ENCODE assay signal across 1 cellular context in genomic region chr14:74402264-74403251, GRCh38.
TF ChIP-seq lines count a peak whose summit lies in the region.

No MANE protein-coding gene starts in this region.

TF ChIP-seq in GM23338, 12 proteins besides CTCF, POLR2A, EP300 and RAD21 (continued from another document):
- TF ChIP-seq, protein P1, sequence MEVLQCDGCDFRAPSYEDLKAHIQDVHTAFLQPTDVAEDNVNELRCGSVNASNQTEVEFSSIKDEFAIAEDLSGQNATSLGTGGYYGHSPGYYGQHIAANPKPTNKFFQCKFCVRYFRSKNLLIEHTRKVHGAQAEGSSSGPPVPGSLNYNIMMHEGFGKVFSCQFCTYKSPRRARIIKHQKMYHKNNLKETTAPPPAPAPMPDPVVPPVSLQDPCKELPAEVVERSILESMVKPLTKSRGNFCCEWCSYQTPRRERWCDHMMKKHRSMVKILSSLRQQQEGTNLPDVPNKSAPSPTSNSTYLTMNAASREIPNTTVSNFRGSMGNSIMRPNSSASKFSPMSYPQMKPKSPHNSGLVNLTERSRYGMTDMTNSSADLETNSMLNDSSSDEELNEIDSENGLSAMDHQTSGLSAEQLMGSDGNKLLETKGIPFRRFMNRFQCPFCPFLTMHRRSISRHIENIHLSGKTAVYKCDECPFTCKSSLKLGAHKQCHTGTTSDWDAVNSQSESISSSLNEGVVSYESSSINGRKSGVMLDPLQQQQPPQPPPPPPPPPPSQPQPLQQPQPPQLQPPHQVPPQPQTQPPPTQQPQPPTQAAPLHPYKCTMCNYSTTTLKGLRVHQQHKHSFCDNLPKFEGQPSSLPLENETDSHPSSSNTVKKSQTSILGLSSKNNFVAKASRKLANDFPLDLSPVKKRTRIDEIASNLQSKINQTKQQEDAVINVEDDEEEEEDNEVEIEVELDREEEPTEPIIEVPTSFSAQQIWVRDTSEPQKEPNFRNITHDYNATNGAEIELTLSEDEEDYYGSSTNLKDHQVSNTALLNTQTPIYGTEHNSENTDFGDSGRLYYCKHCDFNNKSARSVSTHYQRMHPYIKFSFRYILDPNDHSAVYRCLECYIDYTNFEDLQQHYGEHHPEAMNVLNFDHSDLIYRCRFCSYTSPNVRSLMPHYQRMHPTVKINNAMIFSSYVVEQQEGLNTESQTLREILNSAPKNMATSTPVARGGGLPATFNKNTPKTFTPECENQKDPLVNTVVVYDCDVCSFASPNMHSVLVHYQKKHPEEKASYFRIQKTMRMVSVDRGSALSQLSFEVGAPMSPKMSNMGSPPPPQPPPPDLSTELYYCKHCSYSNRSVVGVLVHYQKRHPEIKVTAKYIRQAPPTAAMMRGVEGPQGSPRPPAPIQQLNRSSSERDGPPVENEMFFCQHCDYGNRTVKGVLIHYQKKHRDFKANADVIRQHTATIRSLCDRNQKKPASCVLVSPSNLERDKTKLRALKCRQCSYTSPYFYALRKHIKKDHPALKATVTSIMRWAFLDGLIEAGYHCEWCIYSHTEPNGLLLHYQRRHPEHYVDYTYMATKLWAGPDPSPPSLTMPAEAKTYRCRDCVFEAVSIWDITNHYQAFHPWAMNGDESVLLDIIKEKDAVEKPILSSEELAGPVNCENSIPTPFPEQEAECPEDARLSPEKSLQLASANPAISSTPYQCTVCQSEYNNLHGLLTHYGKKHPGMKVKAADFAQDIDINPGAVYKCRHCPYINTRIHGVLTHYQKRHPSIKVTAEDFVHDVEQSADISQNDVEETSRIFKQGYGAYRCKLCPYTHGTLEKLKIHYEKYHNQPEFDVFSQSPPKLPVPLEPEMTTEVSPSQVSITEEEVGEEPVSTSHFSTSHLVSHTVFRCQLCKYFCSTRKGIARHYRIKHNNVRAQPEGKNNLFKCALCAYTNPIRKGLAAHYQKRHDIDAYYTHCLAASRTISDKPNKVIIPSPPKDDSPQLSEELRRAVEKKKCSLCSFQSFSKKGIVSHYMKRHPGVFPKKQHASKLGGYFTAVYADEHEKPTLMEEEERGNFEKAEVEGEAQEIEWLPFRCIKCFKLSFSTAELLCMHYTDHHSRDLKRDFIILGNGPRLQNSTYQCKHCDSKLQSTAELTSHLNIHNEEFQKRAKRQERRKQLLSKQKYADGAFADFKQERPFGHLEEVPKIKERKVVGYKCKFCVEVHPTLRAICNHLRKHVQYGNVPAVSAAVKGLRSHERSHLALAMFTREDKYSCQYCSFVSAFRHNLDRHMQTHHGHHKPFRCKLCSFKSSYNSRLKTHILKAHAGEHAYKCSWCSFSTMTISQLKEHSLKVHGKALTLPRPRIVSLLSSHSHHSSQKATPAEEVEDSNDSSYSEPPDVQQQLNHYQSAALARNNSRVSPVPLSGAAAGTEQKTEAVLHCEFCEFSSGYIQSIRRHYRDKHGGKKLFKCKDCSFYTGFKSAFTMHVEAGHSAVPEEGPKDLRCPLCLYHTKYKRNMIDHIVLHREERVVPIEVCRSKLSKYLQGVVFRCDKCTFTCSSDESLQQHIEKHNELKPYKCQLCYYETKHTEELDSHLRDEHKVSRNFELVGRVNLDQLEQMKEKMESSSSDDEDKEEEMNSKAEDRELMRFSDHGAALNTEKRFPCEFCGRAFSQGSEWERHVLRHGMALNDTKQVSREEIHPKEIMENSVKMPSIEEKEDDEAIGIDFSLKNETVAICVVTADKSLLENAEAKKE (CRISPR knock-in tag; IDR thresholded peaks at IDR 0.05), result no peak
- TF ChIP-seq POLR2AphosphoS5 (IDR thresholded peaks at IDR 0.05; ENCODE audit: low read depth), result no peak
- no peak for TF ChIP-seq REST (IDR thresholded peaks at IDR 0.05; ENCODE audit: unreplicated experiment)
